ENCODE assay signal across 8 cellular contexts in the genomic region with DNA sequence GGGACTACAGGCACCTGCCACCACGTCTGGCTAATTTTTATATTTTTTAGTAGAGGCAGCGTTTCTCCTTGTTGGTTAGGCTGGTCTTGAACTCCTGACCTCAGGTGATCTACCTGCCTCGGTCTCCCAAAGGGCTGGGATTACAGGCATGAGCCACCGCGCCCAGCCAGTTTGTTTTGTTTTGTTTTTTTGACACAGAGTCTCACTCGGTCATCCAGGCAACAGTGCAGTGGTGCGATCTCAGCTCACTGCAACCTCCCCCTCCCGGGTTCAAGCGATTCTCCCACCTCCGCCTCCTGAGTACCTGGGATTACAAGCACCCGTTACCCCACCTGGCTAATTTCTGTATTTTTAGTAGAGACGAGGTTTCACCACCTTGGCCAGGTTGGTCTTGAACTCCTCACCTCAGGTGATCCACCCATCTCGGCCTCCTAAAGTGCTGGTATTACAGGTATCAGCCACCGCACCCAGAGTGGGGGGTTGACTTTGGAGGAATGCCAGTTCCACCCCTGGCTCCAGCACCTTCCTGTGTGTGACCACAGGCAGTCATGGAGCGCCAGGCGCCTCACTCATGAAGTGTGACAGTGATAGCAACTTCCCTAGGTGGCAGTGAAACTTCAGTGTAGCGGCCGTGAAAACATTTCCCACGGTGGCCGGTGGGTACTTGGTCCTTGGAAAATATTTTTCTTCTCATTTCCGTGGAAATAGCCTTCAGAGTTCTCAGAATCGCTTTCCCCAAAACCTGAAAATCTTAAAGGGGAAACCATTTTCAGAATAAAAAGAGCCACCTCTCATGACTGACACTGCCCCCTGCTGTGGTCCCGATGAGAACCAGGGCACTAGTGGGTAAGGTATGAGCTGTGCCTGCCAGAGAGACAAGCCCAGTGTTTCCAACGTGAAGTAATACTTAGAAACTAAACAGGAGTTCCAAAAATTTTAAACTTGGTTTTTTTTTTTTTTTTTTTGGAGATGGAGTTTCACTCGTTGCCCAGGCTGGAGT. TPM values are rescaled to one million over a fixed set of nuclear protein-coding genes. Genes with fewer than 3 reads are reported as not detected.
DNase-seq lines count a peak whose midpoint lies in the region; ATAC-seq and TF ChIP-seq lines count a peak whose summit lies in the region.

No MANE protein-coding gene starts in this region.

- no peaks in the 10 kb centered on the region for H3K36me3 ChIP-seq in naive thymus-derived CD4-positive, alpha-beta T cell (ENCODE audit: control insufficient read depth in 2 of 3, insufficient read depth in 3 of 3, low read length in 3 of 3)

- H3K27me3 Mint-ChIP-seq in activated T-helper 2 cell treated with anti-CD3 and anti-CD28 coated beads, Interferon-gamma antibody, Interleukin-2, Interleukin-4, amounts not matched to agents 10 μg/mL and 5 μg/mL and 100 μg/mL, durations not matched to agents 14 hours and 24 hours and 36 hours (ENCODE audit: low read depth) = peaks cover 17% of the 10 kb centered on the region
- H3K27me3 Mint-ChIP-seq in naive thymus-derived CD4-positive, alpha-beta T cell = peaks cover 0 to 35% (median 15%) of the 10 kb centered on the region in 5 donors

- H3K4me3 ChIP-seq in naive thymus-derived CD4-positive, alpha-beta T cell (ENCODE audit: low read length) = no peak overlapping the region

- H3K9me3 ChIP-seq in naive thymus-derived CD4-positive, alpha-beta T cell (ENCODE audit: control insufficient read depth in 2 of 3, low read length in 3 of 3) = no peaks in the 10 kb centered on the region

- H3K9me3 Mint-ChIP-seq in activated T-helper 2 cell treated with anti-CD3 and anti-CD28 coated beads, Interferon-gamma antibody, Interleukin-2, Interleukin-4, amounts not matched to agents 10 μg/mL and 5 μg/mL and 100 μg/mL, durations not matched to agents 14 hours and 24 hours and 36 hours = no peaks in the 10 kb centered on the region
- H3K9me3 Mint-ChIP-seq in naive thymus-derived CD4-positive, alpha-beta T cell = peaks cover 0 to 5% (median 0%) of the 10 kb centered on the region in 11 donors

- H3K27ac ChIP-seq in naive thymus-derived CD4-positive, alpha-beta T cell (ENCODE audit: low read depth, low read length) = no peak overlapping the region

- peaks cover 12 to 29% of the 10 kb centered on the region in 2 donors for H3K4me1 ChIP-seq in naive thymus-derived CD4-positive, alpha-beta T cell (ENCODE audit: control insufficient read depth in 2 of 2, insufficient read depth in 2 of 2, low read length in 2 of 2)

- no peak overlapping the region for H3K4me3 Mint-ChIP-seq in activated T-helper 2 cell treated with anti-CD3 and anti-CD28 coated beads, Interferon-gamma antibody, Interleukin-2, Interleukin-4, amounts not matched to agents 10 μg/mL and 5 μg/mL and 100 μg/mL, durations not matched to agents 14 hours and 24 hours and 36 hours (ENCODE audit: low read depth)
- H3K4me3 Mint-ChIP-seq in naive thymus-derived CD4-positive, alpha-beta T cell = peak overlapping the region in 8 of 10 donors; percentile 10 to 66 (median 40)

- intact Hi-C loops in activated T-helper 2 cell treated with anti-CD3 and anti-CD28 coated beads, Interferon-gamma antibody, Interleukin-2, Interleukin-4, amounts not matched to agents 10 μg/mL and 5 μg/mL and 100 μg/mL, durations not matched to agents 14 hours and 24 hours and 36 hours (cut with micrococcal nuclease) = loop anchor here (5.0 kb wide), 2 partner anchors 148 to 178 kb away; partner anchors contain the start of gene PDE9A
- intact Hi-C loops in naive thymus-derived CD4-positive, alpha-beta T cell (cut with micrococcal nuclease) = loop anchor here (5.0 to 10.0 kb wide), 5 partner anchors 64 to 523 kb away; partner anchors contain the start of genes NDUFV3 (in 1 of the 2) and PDE9A (in 1 of the 2)

- DNase-seq in NCI-H345 (lab: John Stamatoyannopoulos, UW) = peak; percentile 8
- DNase-seq in NCI-H345 treated with DMSO at 0.1 percent for 48 hours (lab: John Stamatoyannopoulos, UW; ENCODE audit: unreplicated experiment) = no peak
- no peak for DNase-seq in HEK293T (ENCODE audit: extremely low spot score)
- peak; percentile 7 for DNase-seq in activated T-helper 2 cell treated with anti-CD3 and anti-CD28 coated beads, Interferon-gamma antibody, Interleukin-2, Interleukin-4, amounts not matched to agents 10 μg/mL and 5 μg/mL and 100 μg/mL, durations not matched to agents 14 hours and 24 hours and 36 hours (ENCODE audit: low spot score)
- DNase-seq in naive thymus-derived CD4-positive, alpha-beta T cell = peak in 2 of 9 donors; percentile 16 to 20
- DNase-seq in SKM-1 treated with dmso at 0.1 percent for 144 hours (lab: John Stamatoyannopoulos, UW; ENCODE audit: unreplicated experiment) = no peak

- no peaks in the 10 kb centered on the region for H3K27me3 ChIP-seq in naive thymus-derived CD4-positive, alpha-beta T cell (ENCODE audit: control insufficient read depth in 2 of 2, insufficient read depth in 2 of 2, low read length in 2 of 2)

- no peaks in the 10 kb centered on the region for H3K36me3 Mint-ChIP-seq in activated T-helper 2 cell treated with anti-CD3 and anti-CD28 coated beads, Interferon-gamma antibody, Interleukin-2, Interleukin-4, amounts not matched to agents 10 μg/mL and 5 μg/mL and 100 μg/mL, durations not matched to agents 14 hours and 24 hours and 36 hours (ENCODE audit: low read depth)
- H3K36me3 Mint-ChIP-seq in naive thymus-derived CD4-positive, alpha-beta T cell = peaks cover 0 to 4% (median 0%) of the 10 kb centered on the region in 5 donors

- ATAC-seq in naive thymus-derived CD4-positive, alpha-beta T cell = no peak
- ATAC-seq in HG03135 (IDR thresholded peaks at IDR 0.05; ENCODE audit: unreplicated experiment) = no peak
- no peak for ATAC-seq in GM18909 (IDR thresholded peaks at IDR 0.05; ENCODE audit: poor library complexity, unreplicated experiment)

- CTCF ChIA-PET in HEK293T (lab: Yijun Ruan, JAX) = no interaction called here
- CTCF ChIA-PET in naive thymus-derived CD4-positive, alpha-beta T cell (lab: Charles Lee) = interaction anchor here (0.7 to 1.3 kb wide), 2 partner anchors 12 to 146 kb away, joined by 3 read pairs; no protein-coding TSS in a partner anchor

- peaks cover 20% of the 10 kb centered on the region for H3K4me1 Mint-ChIP-seq in activated T-helper 2 cell treated with anti-CD3 and anti-CD28 coated beads, Interferon-gamma antibody, Interleukin-2, Interleukin-4, amounts not matched to agents 10 μg/mL and 5 μg/mL and 100 μg/mL, durations not matched to agents 14 hours and 24 hours and 36 hours (ENCODE audit: low read depth)
- H3K4me1 Mint-ChIP-seq in naive thymus-derived CD4-positive, alpha-beta T cell = peaks cover 22 to 39% (median 33%) of the 10 kb centered on the region in 7 donors

- POLR2A ChIA-PET in HEK293T (lab: Yijun Ruan, JAX) = no interaction called here
- POLR2A ChIA-PET in naive thymus-derived CD4-positive, alpha-beta T cell (lab: Charles Lee) = interaction anchor here (0.7 kb wide), 2 partner anchors 11 to 54 kb away, joined by 3 read pairs; no protein-coding TSS in a partner anchor

- no peak overlapping the region for H3K27ac Mint-ChIP-seq in activated T-helper 2 cell treated with anti-CD3 and anti-CD28 coated beads, Interferon-gamma antibody, Interleukin-2, Interleukin-4, amounts not matched to agents 10 μg/mL and 5 μg/mL and 100 μg/mL, durations not matched to agents 14 hours and 24 hours and 36 hours
- peak overlapping the region in 5 of 9 donors; percentile 5 to 88 (median 33) for H3K27ac Mint-ChIP-seq in naive thymus-derived CD4-positive, alpha-beta T cell

TF ChIP-seq in HEK293T, 16 proteins besides CTCF, POLR2A, EP300 and RAD21:
- TF ChIP-seq FOXK2 (IDR thresholded peaks at IDR 0.05) (no peak), PKNOX1 (IDR thresholded peaks at IDR 0.05) (peak; percentile 71)

RNA-seq across cellular contexts. Expression of gene WDR4, which starts 48.6 kb away (rescaled TPM):
- total RNA-seq in activated T-helper 2 cell treated with anti-CD3 and anti-CD28 coated beads, Interferon-gamma antibody, Interleukin-2, Interleukin-4, amounts not matched to agents 10 μg/mL and 5 μg/mL and 100 μg/mL, durations not matched to agents 14 hours and 24 hours and 36 hours = 62.2 and 65.6 TPM in 2 replicates
- 10 to 100 TPM; 24.4 to 39.1 (median 30.5) TPM for total RNA-seq in naive thymus-derived CD4-positive, alpha-beta T cell
- 10 to 100 TPM; 10.4 TPM for polyA plus RNA-seq in naive thymus-derived CD4-positive, alpha-beta T cell

Comparison
In these comparisons a context has a peak if more than half of its experiments do, and no peak if none do; other contexts are left out.
1. DNase-seq: peak in NCI-H345 (single experiment) and activated T-helper 2 cell treated with anti-CD3 and anti-CD28 coated beads, Interferon-gamma antibody, Interleukin-2, Interleukin-4, amounts not matched to agents 10 μg/mL and 5 μg/mL and 100 μg/mL, durations not matched to agents 14 hours and 24 hours and 36 hours (single experiment); none in NCI-H345 treated with DMSO at 0.1 percent for 48 hours (single experiment), HEK293T (single experiment) and SKM-1 treated with dmso at 0.1 percent for 144 hours (single experiment).